15 cellular contexts compared by ENCODE assay signal in the genomic region with DNA sequence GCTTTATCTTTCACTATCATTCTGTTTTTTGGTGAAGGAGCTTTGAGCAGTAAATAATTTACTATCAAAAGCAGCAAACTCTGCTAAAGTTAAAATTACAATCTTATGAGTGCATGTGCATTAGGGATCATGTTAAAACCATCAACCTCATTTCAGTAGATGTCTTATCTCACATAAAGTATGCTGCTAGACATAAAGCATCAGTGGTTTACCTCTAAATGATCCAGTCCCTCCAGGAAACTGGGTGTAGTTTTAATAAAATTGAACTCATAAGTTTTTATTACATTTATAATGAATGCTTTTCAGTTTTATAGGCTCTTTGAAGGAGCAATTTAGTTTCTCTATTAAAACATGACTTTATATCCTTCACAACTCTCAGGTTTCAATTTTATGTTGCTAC.
DNase-seq lines count a peak whose midpoint lies in the region; ATAC-seq, FAIRE-seq and TF ChIP-seq lines count a peak whose summit lies in the region.
"Had no signal": no experiment of that assay in that cellular context is flagged by ENCODE, and none has a peak within 500 bp of the region (broad histone marks: within the 10 kb centered on the region; RNA-seq: fewer than 3 reads in every experiment).

No MANE protein-coding gene starts in this region.

- dilution Hi-C loops in mammary epithelial cell (cut with HindIII; ENCODE audit: low sequenced_read_pairs) = no loop called here

- no peak overlapping the region for H3K4me3 ChIP-seq in HEK293 (ENCODE audit: low read depth, low read length)
- no peak overlapping the region for H3K4me3 ChIP-seq in Panc1 (ENCODE audit: low read depth in 2 of 2, low read length in 2 of 2)
- H3K4me3 ChIP-seq in fibroblast of lung (replicated peaks in 1 of 4; ENCODE audit: control extremely low read depth in 1 of 4, insufficient read depth in 1 of 4, low read depth in 3 of 4, low read length in 4 of 4) = no peak overlapping the region
- H3K4me3 ChIP-seq in pancreas = no peak overlapping the region
- H3K4me3 ChIP-seq in mammary epithelial cell (replicated peaks in 1 of 3; ENCODE audit: insufficient read depth in 1 of 3, low read depth in 2 of 3, low read length in 3 of 3) = no peak overlapping the region

- H3K4me2 ChIP-seq in fibroblast of lung (ENCODE audit: extremely low read depth, insufficient read depth, low read length) = no peak overlapping the region
- no peak overlapping the region for H3K4me2 ChIP-seq in mammary epithelial cell (ENCODE audit: insufficient read depth, low read depth, low read length)

- POLR2A ChIA-PET in HEK293 (lab: Yijun Ruan, JAX) (no interaction called here), Panc1 (lab: Charles Lee) (no interaction called here)

- DNase-seq in Panc1 (ENCODE audit: low read depth, low spot score) = peak; percentile 2
- peak; percentile 18 to 25 for DNase-seq in fibroblast of lung (ENCODE audit: low read depth in 2 of 2)
- DNase-seq in pancreas = no peak
- DNase-seq in mammary epithelial cell = no peak
- DNase-seq in NCI-H510A treated with DMSO at 0.1 percent for 48 hours (lab: John Stamatoyannopoulos, UW) = no peak
- DNase-seq: BE2C; CD8-positive, alpha-beta T cell; EL; NCI-H1048; NCI-H2107; NCI-H345; Right ventricle myocardium superior had no signal

- H3K27ac ChIP-seq in HEK293 (ENCODE audit: extremely low read depth, low read depth, low read length) (no peak overlapping the region), Panc1 (ENCODE audit: low read length) (no peak overlapping the region), fibroblast of lung (ENCODE audit: insufficient read depth, low read length) (no peak overlapping the region), pancreas (no peak overlapping the region), mammary epithelial cell (ENCODE audit: insufficient read depth, low read depth, low read length) (no peak overlapping the region)

- H3K79me2 ChIP-seq in fibroblast of lung (ENCODE audit: control insufficient read depth, insufficient read depth, low read length) (no peaks in the 10 kb centered on the region), mammary epithelial cell (ENCODE audit: insufficient read depth, low read length) (no peaks in the 10 kb centered on the region)

- H3K9ac ChIP-seq in fibroblast of lung (ENCODE audit: insufficient read depth, low read length) (no peak overlapping the region), mammary epithelial cell (ENCODE audit: insufficient read depth, low read length) (no peak overlapping the region)

- H3K4me1 ChIP-seq in HEK293 (ENCODE audit: control insufficient read depth, insufficient read depth, low read length) (no peaks in the 10 kb centered on the region; the same call in none of the 2 replicates), Panc1 (ENCODE audit: control insufficient read depth, insufficient read depth, low read length) (no peaks in the 10 kb centered on the region), fibroblast of lung (ENCODE audit: control insufficient read depth, extremely low read depth, insufficient read depth, low read length) (peaks cover 6% of the 10 kb centered on the region), pancreas (no peaks in the 10 kb centered on the region), mammary epithelial cell (ENCODE audit: insufficient read depth, low read length) (peaks cover 17% of the 10 kb centered on the region)

- H3K36me3 ChIP-seq in HEK293 (ENCODE audit: control insufficient read depth in 2 of 2, insufficient read depth in 1 of 2, low read length in 2 of 2) = no peaks in the 10 kb centered on the region
- H3K36me3 ChIP-seq in Panc1 (ENCODE audit: control insufficient read depth, insufficient read depth, low read length) = no peaks in the 10 kb centered on the region
- H3K36me3 ChIP-seq in fibroblast of lung (ENCODE audit: control insufficient read depth, insufficient read depth, low read length) = no peaks in the 10 kb centered on the region
- no peaks in the 10 kb centered on the region for H3K36me3 ChIP-seq in pancreas
- no peaks in the 10 kb centered on the region for H3K36me3 ChIP-seq in mammary epithelial cell (ENCODE audit: insufficient read depth, low read length)
- H3K36me3 ChIP-seq: BE2C had no signal

- CTCF ChIA-PET in HEK293 (lab: Yijun Ruan, JAX) = no interaction called here
- CTCF ChIA-PET in Panc1 (lab: Charles Lee) = no interaction called here
- CTCF ChIA-PET in mammary epithelial cell (lab: Charles Lee; ENCODE audit: low non-redundant PET) = no interaction called here

- H2AFZ ChIP-seq in fibroblast of lung (ENCODE audit: low read length) (no peak overlapping the region), mammary epithelial cell (ENCODE audit: low read depth, low read length) (no peak overlapping the region)

- peak; percentile 53 for FAIRE-seq in pancreas (lab: Jason Lieb, UNC)

- BruUV-seq in Panc1 (replicated peaks; lab: Mats Ljungman, UMichigan) (no TSS peak), mammary epithelial cell (replicated peaks; lab: Mats Ljungman, UMichigan) (no TSS peak)

- H3K27me3 ChIP-seq in Panc1 (ENCODE audit: control insufficient read depth, insufficient read depth, low read length) (no peaks in the 10 kb centered on the region), fibroblast of lung (ENCODE audit: control insufficient read depth, insufficient read depth, low read length) (no peaks in the 10 kb centered on the region), pancreas (no peaks in the 10 kb centered on the region), mammary epithelial cell (ENCODE audit: insufficient read depth, low read length) (no peaks in the 10 kb centered on the region)
- H3K27me3 ChIP-seq: BE2C had no signal

- H4K20me1 ChIP-seq in fibroblast of lung (ENCODE audit: control insufficient read depth, extremely low read depth, insufficient read depth, low read length) = no peaks in the 10 kb centered on the region
- no peaks in the 10 kb centered on the region for H4K20me1 ChIP-seq in mammary epithelial cell (ENCODE audit: insufficient read depth, low read length)

- intact Hi-C loops in Panc1 (cut with micrococcal nuclease; ENCODE audit: unreplicated experiment) = no loop called here
- intact Hi-C loops in pancreas (cut with DNase I) = no loop called here
- intact Hi-C loops in mammary epithelial cell (cut with micrococcal nuclease) = loop anchor here (5.0 kb wide), 1 partner anchor 158 kb away; no protein-coding TSS in a partner anchor

- ATAC-seq in Panc1 = no peak
- ATAC-seq in pancreas = no peak
- ATAC-seq in HG02610 (IDR thresholded peaks at IDR 0.05; ENCODE audit: unreplicated experiment) = no peak
- no peak for ATAC-seq in GM19463 (IDR thresholded peaks at IDR 0.05; ENCODE audit: unreplicated experiment)
- ATAC-seq: CD8-positive, alpha-beta T cell had no signal

- no peaks in the 10 kb centered on the region for H3K9me3 ChIP-seq in HEK293 (ENCODE audit: control insufficient read depth, insufficient read depth, low read depth, low read length)
- H3K9me3 ChIP-seq in Panc1 (ENCODE audit: control insufficient read depth, insufficient read depth, low read depth, low read length) = no peaks in the 10 kb centered on the region
- no peaks in the 10 kb centered on the region for H3K9me3 ChIP-seq in fibroblast of lung (ENCODE audit: control insufficient read depth, insufficient read depth, low read depth, low read length)
- no peaks in the 10 kb centered on the region for H3K9me3 ChIP-seq in pancreas
- H3K9me3 ChIP-seq in mammary epithelial cell (replicated peaks; ENCODE audit: insufficient read depth, low read length) = no peaks in the 10 kb centered on the region
- H3K9me3 ChIP-seq: BE2C had no signal

- in situ Hi-C loops in Panc1 (cut with HindIII; ENCODE audit: low pct_unique_long_range_greater_than_20kb, low sequenced_read_pairs) (no loop called here), mammary epithelial cell (cut with MboI; ENCODE audit: low sequenced_read_pairs in 2 of 2) (no loop called here)

- no peak for TF ChIP-seq CTCF in HEK293 (tag by site-specific recombination; IDR thresholded peaks at IDR 0.05)
- no peak for TF ChIP-seq CTCF in Panc1 (IDR thresholded peaks at IDR 0.05)
- TF ChIP-seq CTCF in fibroblast of lung (conservative IDR thresholded peaks at IDR 0.05 in 1 of 2, IDR thresholded peaks at IDR 0.05 in 1 of 2; ENCODE audit: low read depth in 1 of 2, low read length in 2 of 2) = no peak
- TF ChIP-seq CTCF in pancreas (IDR thresholded peaks at IDR 0.05) = no peak
- no peak for TF ChIP-seq CTCF in mammary epithelial cell (conservative IDR thresholded peaks at IDR 0.05 in 1 of 2, IDR thresholded peaks at IDR 0.05 in 1 of 2; ENCODE audit: extremely low read depth in 1 of 2, insufficient read depth in 1 of 2, low read depth in 1 of 2, low read length in 2 of 2)

TF ChIP-seq in HEK293, 187 proteins besides CTCF, POLR2A, EP300 and RAD21 (continues in another document):
- TF ChIP-seq, protein P1, sequence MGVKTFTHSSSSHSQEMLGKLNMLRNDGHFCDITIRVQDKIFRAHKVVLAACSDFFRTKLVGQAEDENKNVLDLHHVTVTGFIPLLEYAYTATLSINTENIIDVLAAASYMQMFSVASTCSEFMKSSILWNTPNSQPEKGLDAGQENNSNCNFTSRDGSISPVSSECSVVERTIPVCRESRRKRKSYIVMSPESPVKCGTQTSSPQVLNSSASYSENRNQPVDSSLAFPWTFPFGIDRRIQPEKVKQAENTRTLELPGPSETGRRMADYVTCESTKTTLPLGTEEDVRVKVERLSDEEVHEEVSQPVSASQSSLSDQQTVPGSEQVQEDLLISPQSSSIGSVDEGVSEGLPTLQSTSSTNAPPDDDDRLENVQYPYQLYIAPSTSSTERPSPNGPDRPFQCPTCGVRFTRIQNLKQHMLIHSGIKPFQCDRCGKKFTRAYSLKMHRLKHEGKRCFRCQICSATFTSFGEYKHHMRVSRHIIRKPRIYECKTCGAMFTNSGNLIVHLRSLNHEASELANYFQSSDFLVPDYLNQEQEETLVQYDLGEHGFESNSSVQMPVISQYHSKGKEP (tag by site-specific recombination; IDR thresholded peaks at IDR 0.05) = 0 out of 2 replicates have a peak, but pooled peaks have one; percentile 49
- TF ChIP-seq KLF9 (tag by site-specific recombination; IDR thresholded peaks at IDR 0.05; ENCODE audit: low read depth) (no peak), OSR2 (tag by site-specific recombination; IDR thresholded peaks at IDR 0.05) (peak; percentile 37; the same call in 1 of the 2 replicates), ZBTB48 (tag by site-specific recombination; IDR thresholded peaks at IDR 0.05) (peak; percentile 67; the same call in 1 of the 2 replicates), ZNF561 (tag by site-specific recombination; IDR thresholded peaks at IDR 0.05; ENCODE audit: borderline replicate concordance) (0 out of 2 replicates have a peak, but pooled peaks have one; percentile 22)
- TF ChIP-seq, protein P2, sequence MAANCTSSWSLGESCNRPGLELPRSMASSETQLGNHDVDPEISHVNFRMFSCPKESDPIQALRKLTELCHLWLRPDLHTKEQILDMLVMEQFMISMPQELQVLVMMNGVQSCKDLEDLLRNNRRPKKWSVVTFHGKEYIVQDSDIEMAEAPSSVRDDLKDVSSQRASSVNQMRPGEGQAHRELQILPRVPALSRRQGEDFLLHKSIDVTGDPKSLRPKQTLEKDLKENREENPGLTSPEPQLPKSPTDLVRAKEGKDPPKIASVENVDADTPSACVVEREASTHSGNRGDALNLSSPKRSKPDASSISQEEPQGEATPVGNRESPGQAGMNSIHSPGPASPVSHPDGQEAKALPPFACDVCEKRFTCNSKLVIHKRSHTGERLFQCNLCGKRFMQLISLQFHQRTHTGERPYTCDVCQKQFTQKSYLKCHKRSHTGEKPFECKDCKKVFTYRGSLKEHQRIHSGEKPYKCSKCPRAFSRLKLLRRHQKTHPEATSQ (tag by site-specific recombination; IDR thresholded peaks at IDR 0.05) = no peak

Comparison
In these comparisons a context has a peak if more than half of its experiments do, and no peak if none do; other contexts are left out.
1. DNase-seq: peak in Panc1 (single experiment) and fibroblast of lung (2 of 2); none in pancreas (0 of 6), mammary epithelial cell (single experiment) and NCI-H510A treated with DMSO at 0.1 percent for 48 hours (single experiment).